Comparison of ENCODE assay signal across 7 cellular contexts in genomic region chrX:119768436-119768835, GRCh38. TPM values are rescaled to one million over a fixed set of nuclear protein-coding genes. Genes with fewer than 3 reads are reported as not detected.
DNase-seq lines count a peak whose midpoint lies in the region; TF ChIP-seq lines count a peak whose summit lies in the region.
"Not testable (repeated sequence)": the region's sequence is repeated elsewhere in the genome, so short reads cannot be mapped to it uniquely, and the experiment has no call there.

No MANE protein-coding gene starts in this region.

- not testable (repeated sequence) for H3K9me3 ChIP-seq in HEK293 (ENCODE audit: control insufficient read depth, insufficient read depth, low read depth, low read length); SK-N-SH

- TF ChIP-seq CTCF in HEK293 (tag by site-specific recombination; IDR thresholded peaks at IDR 0.05); SK-N-SH (IDR thresholded peaks at IDR 0.05); fibroblast of mammary gland (conservative IDR thresholded peaks at IDR 0.05; ENCODE audit: control insufficient read depth, insufficient read depth, low read depth, low read length); osteocyte (IDR thresholded peaks at IDR 0.05): not testable (repeated sequence)

- H3K9me2 ChIP-seq in SK-N-SH, result not testable (repeated sequence)

- CTCF ChIA-PET in HEK293 (lab: Yijun Ruan, JAX), result not testable (repeated sequence)
- CTCF ChIA-PET in SK-N-SH (lab: Yijun Ruan, JAX), result interaction anchor here (1.0 to 1.1 kb wide), 2 partner anchors 12 to 253 kb away, joined by 3 read pairs; no protein-coding TSS in a partner anchor

- POLR2A ChIA-PET in HEK293 (lab: Yijun Ruan, JAX); SK-N-SH (lab: Yijun Ruan, JAX): not testable (repeated sequence)

- H3F3A ChIP-seq in SK-N-SH (replicated peaks; ENCODE audit: insufficient read depth), result not testable (repeated sequence)

- WGBS in SK-N-SH (ENCODE audit: low lambda C conversion rate), result 69% methylated on average over 10 of the region's 11 CpGs

- not testable (repeated sequence) for H3K4me2 ChIP-seq in SK-N-SH

- H3K27me3 Mint-ChIP-seq in osteocyte (ENCODE audit: unreplicated experiment), result not testable (repeated sequence)

- H3K27ac Mint-ChIP-seq in osteocyte (ENCODE audit: unreplicated experiment), result peak overlapping the region; percentile 88

- H3K79me2 ChIP-seq in SK-N-SH (ENCODE audit: insufficient read depth), result not testable (repeated sequence)

- not testable (repeated sequence) for H4K20me1 ChIP-seq in SK-N-SH (ENCODE audit: insufficient read depth)

- H2AFZ ChIP-seq in SK-N-SH (ENCODE audit: low read depth), result not testable (repeated sequence)

- H3K27ac ChIP-seq in HEK293 (ENCODE audit: extremely low read depth, low read depth, low read length), result not testable (repeated sequence)
- peak overlapping the region in 1 of 2 experiments; percentile 69; a peak in 2 of 4 replicates for H3K27ac ChIP-seq in SK-N-SH (ENCODE audit: low read depth in 2 of 2, low read length in 1 of 2)

- peaks cover 21% of the 10 kb centered on the region for H3K4me1 Mint-ChIP-seq in osteocyte (ENCODE audit: unreplicated experiment)

- not testable (repeated sequence) for H3K27me3 ChIP-seq in SK-N-SH (ENCODE audit: insufficient read depth)

- H3K9ac ChIP-seq in SK-N-SH, result not testable (repeated sequence)

- H3K36me3 ChIP-seq in HEK293 (ENCODE audit: control insufficient read depth in 2 of 2, insufficient read depth in 1 of 2, low read length in 2 of 2); SK-N-SH (replicated peaks in 1 of 2; ENCODE audit: control insufficient read depth in 1 of 2, insufficient read depth in 2 of 2, low read length in 1 of 2): not testable (repeated sequence)

- not testable (repeated sequence) for H3K4me1 ChIP-seq in HEK293 (ENCODE audit: control insufficient read depth, insufficient read depth, low read length); SK-N-SH (ENCODE audit: control insufficient read depth in 1 of 2, insufficient read depth in 2 of 2, low read depth in 1 of 2, low read length in 1 of 2)

- TF ChIP-seq EP300 in SK-N-SH (IDR thresholded peaks at IDR 0.05; ENCODE audit: borderline replicate concordance in 1 of 2, low read depth in 1 of 2, low read length in 1 of 2), result not testable (repeated sequence)

- TF ChIP-seq RAD21 in SK-N-SH (IDR thresholded peaks at IDR 0.05; ENCODE audit: low read length), result not testable (repeated sequence)

- DNase-seq in Daoy (ENCODE audit: low read depth), result peak; percentile 72
- peak; percentile 52 for DNase-seq in MV-4-11 (lab: John Stamatoyannopoulos, UW)
- not testable (repeated sequence) for DNase-seq in SK-N-SH; osteocyte (ENCODE audit: extremely low spot score, unreplicated experiment)
- DNase-seq in astrocyte of the hippocampus (ENCODE audit: low read depth, low spot score), result peak; percentile 42
- DNase-seq in fibroblast of mammary gland (ENCODE audit: low read depth), result peak; percentile 17

- not testable (repeated sequence) for H3K9me3 Mint-ChIP-seq in osteocyte (ENCODE audit: unreplicated experiment)

- not testable (repeated sequence) for H3K4me3 Mint-ChIP-seq in osteocyte (ENCODE audit: unreplicated experiment)

- H3K36me3 Mint-ChIP-seq in osteocyte (ENCODE audit: unreplicated experiment), result not testable (repeated sequence)

- H3K4me3 ChIP-seq in HEK293 (ENCODE audit: low read depth, low read length); SK-N-SH (ENCODE audit: low read depth in 2 of 2, low read length in 1 of 2); fibroblast of mammary gland (ENCODE audit: control insufficient read depth, low read depth, low read length): not testable (repeated sequence)

TF ChIP-seq in HEK293, 187 proteins besides CTCF, POLR2A, EP300 and RAD21:
- TF ChIP-seq GLIS1 (tag by site-specific recombination; IDR thresholded peaks at IDR 0.05), result peak; percentile 36

TF ChIP-seq in SK-N-SH, 30 proteins besides CTCF, POLR2A, EP300 and RAD21:
- peak; percentile 40; the same call in 1 of the 2 replicates for TF ChIP-seq JUND (IDR thresholded peaks at IDR 0.05)
- peak; percentile 31; the same call in 1 of the 2 replicates for TF ChIP-seq RXRA (IDR thresholded peaks at IDR 0.05; ENCODE audit: borderline replicate concordance, low read depth)
- 0 out of 2 replicates have a peak, but pooled peaks have one; percentile 10 for TF ChIP-seq PBX3 (IDR thresholded peaks at IDR 0.05)
- peak; percentile 57; the same call in 1 of the 2 replicates for TF ChIP-seq FOSL2 (IDR thresholded peaks at IDR 0.05; ENCODE audit: borderline replicate concordance, low read depth)
- peak; percentile 27; the same call in 1 of the 2 replicates for TF ChIP-seq TCF12 (IDR thresholded peaks at IDR 0.05)
TF ChIP-seq in SK-N-SH: peak in this region for 5; not testable (repeated sequence) for 25.

RNA-seq across cellular contexts. Expression of gene SOWAHD, which starts 10.0 kb away (rescaled TPM):
- 0.17 TPM in 1 of 2 replicates, not detected in the other for total RNA-seq in Daoy (2014; rRNA removed; shearing (Covaris generic))
- polyA plus RNA-seq in SK-N-SH (2012; rRNA removed), result 0.20 and 0.32 TPM in 2 replicates
- polyA plus RNA-seq in SK-N-SH (2012; cell fraction: cytosol; rRNA removed), result 0.13 and 0.18 TPM in 2 replicates
- polyA plus RNA-seq in SK-N-SH (2012; cell fraction: nucleus; rRNA removed), result 0.16 and 0.24 TPM in 2 replicates
- 1.1 and 1.5 TPM in 2 replicates for total RNA-seq in osteocyte

RNA-seq across cellular contexts. Expression of gene RPL39, which starts 23.0 kb away (rescaled TPM):
- 2,217 and 4,418 TPM in 2 replicates for total RNA-seq in Daoy (2014; rRNA removed; shearing (Covaris generic))
- polyA plus RNA-seq in SK-N-SH (2012; rRNA removed), result 4,443 and 5,368 TPM in 2 replicates
- polyA plus RNA-seq in SK-N-SH (2012; cell fraction: cytosol; rRNA removed), result 7,639 and 8,806 TPM in 2 replicates
- 475 and 761 TPM in 2 replicates for polyA plus RNA-seq in SK-N-SH (2012; cell fraction: nucleus; rRNA removed)
- total RNA-seq in osteocyte, result 1,616 and 1,617 TPM in 2 replicates
